Comparison of ENCODE assay signal across 16 cellular contexts in genomic region chr13:54194233-54195024, GRCh38.
DNase-seq lines count a peak whose midpoint lies in the region; ATAC-seq lines count a peak whose summit lies in the region.
"Had no signal": no experiment of that assay in that cellular context is flagged by ENCODE, and none has a peak within 500 bp of the region (broad histone marks: within the 10 kb centered on the region; RNA-seq: fewer than 3 reads in every experiment).

No MANE protein-coding gene starts in this region.

- no peaks in the 10 kb centered on the region for H3K36me3 Mint-ChIP-seq in activated T-cell treated with anti-CD3 and anti-CD28 coated beads, Interleukin-2, amount 50 U/mL, for 4 hours (ENCODE audit: insufficient read depth)

- H3K9me3 ChIP-seq in neuron (ENCODE audit: low read length), result no peaks in the 10 kb centered on the region
- H3K9me3 ChIP-seq: BLaER1 treated with 17β-estradiol and CSF1 and Interleukin-3, amounts not matched to agents 10 nM and 100 nM; Peyer's patch had no signal

- no peaks in the 10 kb centered on the region for H3K27me3 ChIP-seq in neuron (ENCODE audit: insufficient read depth, low read length)
- H3K27me3 ChIP-seq: BLaER1 treated with 17β-estradiol and CSF1 and Interleukin-3, amounts not matched to agents 10 nM and 100 nM; Peyer's patch had no signal

- no peak overlapping the region for H3K4me3 Mint-ChIP-seq in activated T-cell treated with anti-CD3 and anti-CD28 coated beads, Interleukin-2, amount 50 U/mL, for 4 hours

- H3K9me3 Mint-ChIP-seq in activated T-cell treated with anti-CD3 and anti-CD28 coated beads, Interleukin-2, amount 50 U/mL, for 4 hours, result peaks cover 16% of the 10 kb centered on the region

- no peak overlapping the region for H3K4me3 ChIP-seq in neuron (ENCODE audit: low read length)
- H3K4me3 ChIP-seq: BLaER1 treated with 17β-estradiol and CSF1 and Interleukin-3, amounts not matched to agents 10 nM and 100 nM; Peyer's patch had no signal

- no peaks in the 10 kb centered on the region for H3K4me1 Mint-ChIP-seq in activated T-cell treated with anti-CD3 and anti-CD28 coated beads, Interleukin-2, amount 50 U/mL, for 4 hours (ENCODE audit: low read depth)

- no peak for ATAC-seq in activated T-cell treated with anti-CD3 and anti-CD28 coated beads, Interleukin-2, amount 50 U/mL, for 4 hours

- no peaks in the 10 kb centered on the region for H3K27me3 Mint-ChIP-seq in activated T-cell treated with anti-CD3 and anti-CD28 coated beads, Interleukin-2, amount 50 U/mL, for 4 hours (ENCODE audit: low read depth)

- peak overlapping the region; percentile 74 for H2AFZ ChIP-seq in neuron (ENCODE audit: low read depth, low read length)

- no peaks in the 10 kb centered on the region for H3K36me3 ChIP-seq in neuron (ENCODE audit: insufficient read depth, low read length)
- H3K36me3 ChIP-seq: BLaER1 treated with 17β-estradiol and CSF1 and Interleukin-3, amounts not matched to agents 10 nM and 100 nM; Peyer's patch had no signal

- DNase-seq in HT1080 (ENCODE audit: low read depth) (peak; percentile 75), NCI-H526 (lab: John Stamatoyannopoulos, UW) (peak; percentile 86 to 94), astrocyte of the hippocampus (ENCODE audit: low read depth, low spot score) (peak; percentile 5), NCI-H524 (lab: John Stamatoyannopoulos, UW) (no peak), medulla oblongata (ENCODE audit: extremely low spot score) (no peak)
- DNase-seq in activated T-cell treated with anti-CD3 and anti-CD28 coated beads, Interleukin-2, amount 50 U/mL, for 4 hours, result no peak
- DNase-seq: EL, HCEC 1CT, KBM-7, NCI-H1092, NCI-H1930, NCI-H2227 treated with DMSO at 0.1 percent for 48 hours, Peyer's patch, Right ventricle myocardium superior had no signal

- H3K4me1 ChIP-seq in neuron (ENCODE audit: insufficient read depth, low read length), result peaks cover 21% of the 10 kb centered on the region
- H3K4me1 ChIP-seq: BLaER1 treated with 17β-estradiol and CSF1 and Interleukin-3, amounts not matched to agents 10 nM and 100 nM; Peyer's patch had no signal

Comparison
In these comparisons a context has a peak if more than half of its experiments do, and no peak if none do; other contexts are left out.
1. DNase-seq: peak in HT1080 (single experiment), NCI-H526 (2 of 2) and astrocyte of the hippocampus (single experiment); none in NCI-H524 (0 of 2), medulla oblongata (single experiment) and activated T-cell treated with anti-CD3 and anti-CD28 coated beads, Interleukin-2, amount 50 U/mL, for 4 hours (single experiment).